8 cellular contexts compared by ENCODE assay signal in genomic region chr15:101014921-101015841, GRCh38.
A peak's percentile ranks its signal among the peaks of the same experiment; 100 is the strongest.
DNase-seq lines count a peak whose midpoint lies in the region; ATAC-seq and TF ChIP-seq lines count a peak whose summit lies in the region.

No MANE protein-coding gene starts in this region.

- DNase-seq in SHP77 (lab: John Stamatoyannopoulos, UW) (peak; percentile 13 to 23), SHP77 treated with DMSO at 0.1 percent for 48 hours (lab: John Stamatoyannopoulos, UW) (no peak), MV-4-11 (lab: John Stamatoyannopoulos, UW) (peak; percentile 11), WERI-Rb-1 (peak; percentile 79), brain microvascular endothelial cell (peak; percentile 45), inferior parietal cortex (ENCODE audit: extremely low spot score) (peak; percentile 90)
- peak; percentile 26 to 66 for DNase-seq in stimulated activated CD4-positive, alpha-beta T cell treated with anti-CD3 and anti-CD28 coated beads, Interleukin-15, amount 100 ng/mL, for 48 hours (ENCODE audit: low read depth in 2 of 2)

- H3K4me3 ChIP-seq in WERI-Rb-1 (ENCODE audit: low read depth, low read length) = no peak overlapping the region
- no peak overlapping the region for H3K4me3 ChIP-seq in brain microvascular endothelial cell (ENCODE audit: low read depth, low read length)

- in situ Hi-C loops in brain microvascular endothelial cell (cut with HindIII; ENCODE audit: low pct_ligation_motif_present, low sequenced_read_pairs) = no loop called here

- H3K36me3 ChIP-seq in WERI-Rb-1 (no peaks in the 10 kb centered on the region), brain microvascular endothelial cell (replicated peaks) (no peaks in the 10 kb centered on the region)

- no peak for ATAC-seq in HG03025 (IDR thresholded peaks at IDR 0.05; ENCODE audit: low FRiP score, unreplicated experiment)

- TF ChIP-seq CTCF in WERI-Rb-1 (IDR thresholded peaks at IDR 0.05; ENCODE audit: low read depth, low read length) (peak; percentile 92), brain microvascular endothelial cell (IDR thresholded peaks at IDR 0.05; ENCODE audit: low read depth, low read length, missing control alignments) (peak; percentile 95)

- no peaks in the 10 kb centered on the region for H3K9me3 ChIP-seq in WERI-Rb-1 (ENCODE audit: severe bottlenecking)

- H3K27ac ChIP-seq in WERI-Rb-1 (no peak overlapping the region), brain microvascular endothelial cell (no peak overlapping the region)

- H3K27me3 ChIP-seq in WERI-Rb-1 (ENCODE audit: insufficient read depth, low read depth, severe bottlenecking) (no peaks in the 10 kb centered on the region), brain microvascular endothelial cell (replicated peaks) (no peaks in the 10 kb centered on the region)
